Comparison of ENCODE assay signal across 8 cellular contexts in the genomic region with DNA sequence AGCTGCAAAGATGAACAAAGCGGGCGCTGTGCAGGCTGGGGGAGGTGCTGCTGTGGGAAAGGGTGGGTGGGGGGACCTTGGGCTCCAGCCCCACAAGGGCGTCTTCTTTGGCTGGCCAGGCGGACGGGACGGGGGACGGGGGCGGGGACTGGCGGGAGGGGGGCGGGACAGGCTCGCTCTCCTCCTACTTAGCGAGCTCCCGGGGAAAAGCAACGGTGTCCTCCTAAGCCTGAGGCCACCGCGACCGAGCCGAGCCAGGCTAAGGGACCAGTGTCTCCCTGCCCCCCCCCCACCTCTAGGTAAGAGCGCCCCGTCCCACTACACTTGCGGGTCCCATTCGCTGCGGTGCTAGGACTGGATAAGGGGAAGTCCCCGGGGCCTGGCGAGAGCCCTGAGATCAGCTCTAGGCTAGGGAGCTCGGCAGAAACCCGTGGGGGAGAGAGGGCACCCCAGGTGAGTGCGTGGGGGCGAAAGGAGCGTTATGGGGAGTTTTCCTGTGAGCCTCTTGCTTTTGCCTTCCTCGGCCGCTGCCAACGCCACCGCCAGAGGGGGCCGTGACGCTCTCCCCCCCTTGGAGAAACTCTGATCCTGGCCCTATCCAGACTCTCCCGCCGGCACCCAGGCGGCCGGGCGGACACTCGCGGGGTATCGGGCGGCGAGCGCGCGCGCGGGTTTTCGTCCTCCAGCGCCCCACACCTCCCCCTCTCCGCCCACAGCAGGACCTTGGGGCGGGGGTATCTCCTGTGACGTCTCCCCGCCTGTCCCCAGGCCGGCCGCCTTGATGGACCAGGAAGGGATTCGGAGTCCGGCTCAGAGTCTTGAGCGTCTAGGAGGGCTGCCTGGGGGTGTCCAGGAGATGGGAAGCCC. TPM values are rescaled to one million over a fixed set of nuclear protein-coding genes. Genes with fewer than 3 reads are reported as not detected.
DNase-seq lines count a peak whose midpoint lies in the region; ATAC-seq and TF ChIP-seq lines count a peak whose summit lies in the region.

A gene (plus strand): TSS at position 215 of the 867 bp plus-strand sequence. CDS start 6,222 bp downstream, outside the sequence.

- DNase-seq in AG20443 (ENCODE audit: low spot score) (peak; percentile 80), HFFc6 (peak; percentile 69), SK-MEL-5 (ENCODE audit: low read depth, low spot score) (peak; percentile 53), glomerular visceral epithelial cell (ENCODE audit: extremely low spot score) (peak; percentile 73), neural progenitor cell (ENCODE audit: low spot score) (peak; percentile 65), type B pancreatic cell (ENCODE audit: extremely low spot score, unreplicated experiment) (no peak)
- DNase-seq in activated naive CD8-positive, alpha-beta T cell treated with anti-CD3 and anti-CD28 coated beads, Interleukin-2, amount 10 ng/mL, durations not matched to agents 7 days and 5 days = peak; percentile 62

- peak within 1 kb of the TSS; percentile 58 for H3K4me3 ChIP-seq in neural progenitor cell

- H3K4me3 Mint-ChIP-seq in HFFc6 (peak within 1 kb of the TSS; percentile 88), neural progenitor cell (peak within 1 kb of the TSS; percentile 82), type B pancreatic cell (peak within 1 kb of the TSS; percentile 91)
- peak within 1 kb of the TSS; percentile 77 for H3K4me3 Mint-ChIP-seq in activated naive CD8-positive, alpha-beta T cell treated with anti-CD3 and anti-CD28 coated beads, Interleukin-2, amount 10 ng/mL, durations not matched to agents 7 days and 5 days

- no peaks in the 10 kb centered on the region for H3K9me3 Mint-ChIP-seq in HFFc6
- no peaks in the 10 kb centered on the region for H3K9me3 Mint-ChIP-seq in activated naive CD8-positive, alpha-beta T cell treated with anti-CD3 and anti-CD28 coated beads, Interleukin-2, amount 10 ng/mL, durations not matched to agents 7 days and 5 days
- H3K9me3 Mint-ChIP-seq in neural progenitor cell = no peaks in the 10 kb centered on the region
- H3K9me3 Mint-ChIP-seq in type B pancreatic cell = no peaks in the 10 kb centered on the region

- TF ChIP-seq CTCF in HFFc6 (IDR thresholded peaks at IDR 0.05) (peak; percentile 83), neural progenitor cell (IDR thresholded peaks at IDR 0.05) (peak; percentile 52), type B pancreatic cell (conservative IDR thresholded peaks at IDR 0.05) (peak; percentile 68)

- peaks cover 68% of the 10 kb centered on the region for H3K27me3 ChIP-seq in neural progenitor cell

- peak within 1 kb of the TSS; percentile 97 for H3K27ac Mint-ChIP-seq in HFFc6
- no peak within 1 kb of the TSS for H3K27ac Mint-ChIP-seq in activated naive CD8-positive, alpha-beta T cell treated with anti-CD3 and anti-CD28 coated beads, Interleukin-2, amount 10 ng/mL, durations not matched to agents 7 days and 5 days
- no peak within 1 kb of the TSS for H3K27ac Mint-ChIP-seq in neural progenitor cell
- H3K27ac Mint-ChIP-seq in type B pancreatic cell = no peak within 1 kb of the TSS

- peak; percentile 22 for ATAC-seq in activated naive CD8-positive, alpha-beta T cell treated with anti-CD3 and anti-CD28 coated beads, Interleukin-2, amount 10 ng/mL, durations not matched to agents 7 days and 5 days (ENCODE audit: low read depth)
- no peak for ATAC-seq in GM19455 (IDR thresholded peaks at IDR 0.05; ENCODE audit: unreplicated experiment)

- H3K4me1 Mint-ChIP-seq in HFFc6 (ENCODE audit: low read depth) (peaks cover 78% of the 10 kb centered on the region), neural progenitor cell (peaks cover 59% of the 10 kb centered on the region), type B pancreatic cell (ENCODE audit: unreplicated experiment) (peaks cover 55% of the 10 kb centered on the region)
- peaks cover 25% of the 10 kb centered on the region for H3K4me1 Mint-ChIP-seq in activated naive CD8-positive, alpha-beta T cell treated with anti-CD3 and anti-CD28 coated beads, Interleukin-2, amount 10 ng/mL, durations not matched to agents 7 days and 5 days

- no peaks in the 10 kb centered on the region for H3K79me2 ChIP-seq in neural progenitor cell (ENCODE audit: low read depth)

- H3K4me2 ChIP-seq in neural progenitor cell = peak within 1 kb of the TSS; percentile 87

- H3F3A ChIP-seq in neural progenitor cell (ENCODE audit: low read depth) = peaks cover 35% of the 10 kb centered on the region

- POLR2A ChIA-PET in activated naive CD8-positive, alpha-beta T cell treated with anti-CD3 and anti-CD28 coated beads, Interleukin-2, amount 10 ng/mL, durations not matched to agents 7 days and 5 days (lab: Charles Lee) = interaction anchor here (0.5 to 1.8 kb wide), 3 partner anchors 12 to 184 kb away, joined by 3 to 6 read pairs (median 3); a partner anchor contains a TSS

- peaks cover 9% of the 10 kb centered on the region for H4K20me1 ChIP-seq in neural progenitor cell (ENCODE audit: low read depth)

- H3K9ac ChIP-seq in neural progenitor cell = no peak within 1 kb of the TSS

- H3K9me3 ChIP-seq in neural progenitor cell (ENCODE audit: low read depth) = no peaks in the 10 kb centered on the region

- H3K36me3 Mint-ChIP-seq in HFFc6 (ENCODE audit: low read depth) (peaks cover 10% of the 10 kb centered on the region), neural progenitor cell (peaks cover 3% of the 10 kb centered on the region), type B pancreatic cell (no peaks in the 10 kb centered on the region)
- peaks cover 4% of the 10 kb centered on the region for H3K36me3 Mint-ChIP-seq in activated naive CD8-positive, alpha-beta T cell treated with anti-CD3 and anti-CD28 coated beads, Interleukin-2, amount 10 ng/mL, durations not matched to agents 7 days and 5 days

- H3K27me3 Mint-ChIP-seq in HFFc6 (ENCODE audit: insufficient read depth) (no peaks in the 10 kb centered on the region; the same call in 1 of the 2 replicates), neural progenitor cell (ENCODE audit: insufficient read depth, low read depth) (peaks cover 20% of the 10 kb centered on the region), type B pancreatic cell (peaks cover 39% of the 10 kb centered on the region)
- H3K27me3 Mint-ChIP-seq in activated naive CD8-positive, alpha-beta T cell treated with anti-CD3 and anti-CD28 coated beads, Interleukin-2, amount 10 ng/mL, durations not matched to agents 7 days and 5 days = peaks cover 27% of the 10 kb centered on the region

- peak within 1 kb of the TSS; percentile 58 for H2AFZ ChIP-seq in neural progenitor cell (replicated peaks)

- H3K36me3 ChIP-seq in neural progenitor cell = no peaks in the 10 kb centered on the region

- in situ Hi-C loops in SK-MEL-5 (cut with HindIII; ENCODE audit: low pct_unique_long_range_greater_than_20kb, low sequenced_read_pairs) = no loop called here

- H3K4me1 ChIP-seq in neural progenitor cell = peaks cover 46% of the 10 kb centered on the region

- H3K27ac ChIP-seq in neural progenitor cell = no peak within 1 kb of the TSS

RNA-seq across cellular contexts. Expression of the gene that starts here (rescaled TPM):
- total RNA-seq in HFFc6 (2021; fragmentation: NEBNext Ultra II Directional; extraction: Animal tissue kit (Norgen Biotek cat#: 25700)) = 100 to 1,000 TPM; 106 to 121 (median 114) TPM
- total RNA-seq in SK-MEL-5 (2014; rRNA removed; shearing (Covaris generic)) = 20.8 and 22.1 TPM in 2 replicates
- polyA plus RNA-seq in SK-MEL-5 (2015; cell fraction: cytosol; rRNA removed) = 36.2 and 39.7 TPM in 2 replicates
- 62.4 and 83.0 TPM in 2 replicates for polyA plus RNA-seq in SK-MEL-5 (2015; cell fraction: nucleus; rRNA removed)
- 1 to 10 TPM; 2.7 to 3.3 TPM for total RNA-seq in activated naive CD8-positive, alpha-beta T cell treated with anti-CD3 and anti-CD28 coated beads, Interleukin-2, amount 10 ng/mL, durations not matched to agents 7 days and 5 days
- total RNA-seq in neural progenitor cell (ENCODE audit: low replicate concordance) = 35.7 and 100 TPM in 2 replicates
- total RNA-seq in type B pancreatic cell (ENCODE audit: low replicate concordance) = 21.2 and 63.1 TPM in 2 replicates
